ENCODE assay signal across 20 cellular contexts in genomic region chr4:122010610-122011009, GRCh38. TPM values are rescaled to one million over a fixed set of nuclear protein-coding genes. Genes with fewer than 3 reads are reported as not detected.
DNase-seq lines count a peak whose midpoint lies in the region; ATAC-seq and TF ChIP-seq lines count a peak whose summit lies in the region.
"Had no signal": no experiment of that assay in that cellular context is flagged by ENCODE, and none has a peak within 500 bp of the region (broad histone marks: within the 10 kb centered on the region; RNA-seq: fewer than 3 reads in every experiment).

No MANE protein-coding gene starts in this region.

- intact Hi-C loops in IMR-90 (cut with micrococcal nuclease), result no loop called here

- WGBS in IMR-90 (ENCODE audit: extremely low coverage in 2 of 2, insufficient read length in 1 of 2), 2 experiments, result no CpG with 5 or more reads among the region's 3 CpGs

- no peak overlapping the region for H2AFZ ChIP-seq in IMR-90 (replicated peaks; ENCODE audit: low read length, poor library complexity)
- H2AFZ ChIP-seq: parathyroid adenoma had no signal

- no peak for TF ChIP-seq RAD21 in IMR-90 (IDR thresholded peaks at IDR 0.05; ENCODE audit: low read length)

- H4K20me1 ChIP-seq in IMR-90 (ENCODE audit: insufficient read depth, low read length), result no peaks in the 10 kb centered on the region

- H3K79me1 ChIP-seq in IMR-90 (ENCODE audit: low read depth in 1 of 2, low read length in 2 of 2), result no peaks in the 10 kb centered on the region; a peak in 1 of 4 replicates

- H3K9me3 Mint-ChIP-seq in activated T-helper 17 cell treated with anti-CD3 and anti-CD28 coated beads, Interleukin-2, amount 50 U/mL, for 72 hours, result no peaks in the 10 kb centered on the region
- no peaks in the 10 kb centered on the region for H3K9me3 Mint-ChIP-seq in T-cell
- H3K9me3 Mint-ChIP-seq: activated T-helper 2 cell treated with anti-CD3 and anti-CD28 coated beads, Interferon-gamma antibody, Interleukin-2, Interleukin-4, amounts not matched to agents 10 μg/mL and 5 μg/mL and 100 μg/mL, durations not matched to agents 14 hours and 24 hours and 36 hours had no signal

- no peaks in the 10 kb centered on the region for H3K36me3 ChIP-seq in IMR-90 (ENCODE audit: control insufficient read depth, insufficient read depth, low read length)
- H3K36me3 ChIP-seq: vagina had no signal

- H2AK5ac ChIP-seq in IMR-90 (ENCODE audit: low read depth, low read length), result no peak overlapping the region; the same call in 1 of the 2 replicates

- POLR2A ChIA-PET in IMR-90 (lab: Charles Lee; ENCODE audit: unreplicated experiment), result no interaction called here
- POLR2A ChIA-PET in T-cell (lab: Charles Lee), result no interaction called here

- H2BK120ac ChIP-seq in IMR-90 (ENCODE audit: low read depth, low read length), result peak overlapping the region; percentile 91

- no peaks in the 10 kb centered on the region for H3K27me3 ChIP-seq in IMR-90 (ENCODE audit: control insufficient read depth, insufficient read depth, low read length)
- H3K27me3 ChIP-seq: vagina had no signal

- peak overlapping the region; percentile 91; the same call in 1 of the 2 replicates for H3K18ac ChIP-seq in IMR-90 (ENCODE audit: low read depth, low read length)

- peak overlapping the region; percentile 89 for H2BK5ac ChIP-seq in IMR-90 (ENCODE audit: low read depth, low read length, poor library complexity, severe bottlenecking)

- peak overlapping the region; percentile 7; the same call in 1 of the 2 replicates for H4K91ac ChIP-seq in IMR-90 (ENCODE audit: insufficient read depth, low read depth, low read length)

- peak overlapping the region; percentile 92; the same call in 1 of the 2 replicates for H3K4ac ChIP-seq in IMR-90 (ENCODE audit: low read depth, low read length)

- H3K14ac ChIP-seq in IMR-90 (replicated peaks; ENCODE audit: low read depth, low read length), result no peak overlapping the region

- H2BK15ac ChIP-seq in IMR-90 (ENCODE audit: low read depth, low read length), result peak overlapping the region; percentile 48; the same call in 2 of the 3 replicates

- no peak overlapping the region for H3K4me3 Mint-ChIP-seq in activated T-helper 17 cell treated with anti-CD3 and anti-CD28 coated beads, Interleukin-2, amount 50 U/mL, for 72 hours
- H3K4me3 Mint-ChIP-seq in T-cell, result no peak overlapping the region

- H2BK20ac ChIP-seq in IMR-90 (ENCODE audit: low read depth, low read length), result peak overlapping the region; percentile 86

- H3K23ac ChIP-seq in IMR-90 (ENCODE audit: low read depth, low read length), result no peak overlapping the region

- H3K9me1 ChIP-seq in IMR-90 (ENCODE audit: insufficient read depth, low read length), result peaks cover 9% of the 10 kb centered on the region

- no peak for TF ChIP-seq CTCF in IMR-90 (conservative IDR thresholded peaks at IDR 0.05; ENCODE audit: low read depth, low read length)

- no peak overlapping the region for H3K9ac ChIP-seq in IMR-90 (ENCODE audit: low read depth, low read length)
- H3K9ac ChIP-seq: parathyroid adenoma had no signal

- H3K4me1 Mint-ChIP-seq in activated T-helper 17 cell treated with anti-CD3 and anti-CD28 coated beads, Interleukin-2, amount 50 U/mL, for 72 hours, result peaks cover 4% of the 10 kb centered on the region
- H3K4me1 Mint-ChIP-seq in T-cell, result peaks cover 0 to 3% (median 1%) of the 10 kb centered on the region in 3 donors

- H3K4me2 ChIP-seq in IMR-90 (ENCODE audit: low read depth, low read length), result peak overlapping the region; percentile 66; the same call in 1 of the 2 replicates

- H2AK9ac ChIP-seq in IMR-90 (replicated peaks; ENCODE audit: low read depth, low read length, poor library complexity), result no peak overlapping the region

- H3K36me3 Mint-ChIP-seq in activated T-helper 17 cell treated with anti-CD3 and anti-CD28 coated beads, Interleukin-2, amount 50 U/mL, for 72 hours (ENCODE audit: low read depth), result no peaks in the 10 kb centered on the region
- H3K36me3 Mint-ChIP-seq in T-cell, result no peaks in the 10 kb centered on the region

- no peak for TF ChIP-seq POLR2A in IMR-90 (IDR thresholded peaks at IDR 0.05; ENCODE audit: low read depth, low read length)

- no peak overlapping the region for H3K27ac Mint-ChIP-seq in activated T-helper 17 cell treated with anti-CD3 and anti-CD28 coated beads, Interleukin-2, amount 50 U/mL, for 72 hours
- H3K27ac Mint-ChIP-seq in T-cell, result no peak overlapping the region
- H3K27ac Mint-ChIP-seq: activated T-helper 2 cell treated with anti-CD3 and anti-CD28 coated beads, Interferon-gamma antibody, Interleukin-2, Interleukin-4, amounts not matched to agents 10 μg/mL and 5 μg/mL and 100 μg/mL, durations not matched to agents 14 hours and 24 hours and 36 hours had no signal

- ATAC-seq in IMR-90 (ENCODE audit: low read depth), result peak; percentile 78
- no peak for ATAC-seq in activated T-helper 17 cell treated with anti-CD3 and anti-CD28 coated beads, Interleukin-2, amount 50 U/mL, for 72 hours (replicated peaks)
- ATAC-seq in GM21737 (IDR thresholded peaks at IDR 0.05; ENCODE audit: unreplicated experiment), result no peak
- ATAC-seq in T-cell (replicated peaks in 1 of 4), result no peak
- ATAC-seq: GM12878 had no signal

- no peak overlapping the region; the same call in 1 of the 2 replicates for H3K56ac ChIP-seq in IMR-90 (ENCODE audit: extremely low read depth, insufficient read depth, low read length)

- CTCF ChIA-PET in IMR-90 (lab: Yijun Ruan, JAX) (no interaction called here), T-cell (lab: Charles Lee) (interaction anchor here in 1 of 2 donors (0.6 kb wide), 1 partner anchor 1958 kb away, joined by 3 read pairs; no protein-coding TSS in a partner anchor)

- no TSS peak for BruUV-seq in IMR-90 (replicated peaks; lab: Mats Ljungman, UMichigan)

- H3K27me3 Mint-ChIP-seq in activated T-helper 17 cell treated with anti-CD3 and anti-CD28 coated beads, Interleukin-2, amount 50 U/mL, for 72 hours, result peaks cover 9% of the 10 kb centered on the region
- peaks cover 15 to 18% of the 10 kb centered on the region in 2 donors for H3K27me3 Mint-ChIP-seq in T-cell

- in situ Hi-C loops in IMR-90 (cut with MboI; ENCODE audit: low sequenced_read_pairs), result no loop called here

- no peak overlapping the region for H3K4me3 ChIP-seq in IMR-90 (ENCODE audit: insufficient read depth, low read depth, low read length)
- H3K4me3 ChIP-seq: GM12878, skin epidermis, vagina had no signal

- dilution Hi-C loops in IMR-90 (cut with HindIII; ENCODE audit: low sequenced_read_pairs, unreplicated experiment), result no loop called here

- 0 out of 4 replicates have a peak overlapping the region, but pooled peaks of 1 of the 2 experiments have one; percentile 48 for H4K8ac ChIP-seq in IMR-90 (ENCODE audit: low read depth in 2 of 2, low read length in 2 of 2)

- H3K27ac ChIP-seq in IMR-90 (ENCODE audit: insufficient read depth, low read length), result no peak overlapping the region
- H3K27ac ChIP-seq: HL-60, parathyroid adenoma, skin epidermis, vagina had no signal

- H3K4me1 ChIP-seq in IMR-90 (ENCODE audit: control insufficient read depth, insufficient read depth, low read length), result peaks cover 21% of the 10 kb centered on the region
- H3K4me1 ChIP-seq: parathyroid adenoma, vagina had no signal

- H4K5ac ChIP-seq in IMR-90 (ENCODE audit: low read depth, low read length), result no peak overlapping the region

- DNase-seq in DMS53 treated with DMSO at 0.1 percent for 48 hours (lab: John Stamatoyannopoulos, UW; ENCODE audit: unreplicated experiment) (peak; percentile 17), IMR-90 (peak; percentile 95), astrocyte of the hippocampus (ENCODE audit: low read depth, low spot score) (peak; percentile 34), iris pigment epithelial cell (ENCODE audit: low read depth) (peak; percentile 88), T-cell (no peak), NCI-H510A (lab: John Stamatoyannopoulos, UW) (no peak)
- DNase-seq: GDM1; KG1; NCI-H1092 treated with DMSO at 0.1 percent for 48 hours; NCI-H2171 treated with DMSO at 0.1 percent for 48 hours; Right ventricle myocardium superior; stimulated activated CD4-positive, alpha-beta T cell treated with anti-CD3 and anti-CD28 coated beads, Interleukin-4, amount 100 ng/mL, for 1 hour had no signal

- no peaks in the 10 kb centered on the region for H3K9me3 ChIP-seq in IMR-90 (ENCODE audit: control insufficient read depth, insufficient read depth, low read length)
- H3K9me3 ChIP-seq: vagina had no signal

TF ChIP-seq in IMR-90, 13 proteins besides CTCF, POLR2A, EP300 and RAD21 (continues in another document):
- peak; percentile 91 for TF ChIP-seq FOS (IDR thresholded peaks at IDR 0.05; ENCODE audit: low read depth, low read length)
- TF ChIP-seq MXI1 (IDR thresholded peaks at IDR 0.05; ENCODE audit: borderline replicate concordance, low read depth, low read length), result no peak
- TF ChIP-seq RCOR1 (IDR thresholded peaks at IDR 0.05; ENCODE audit: insufficient replicate concordance, low read length), result no peak
- TF ChIP-seq, protein P1, sequence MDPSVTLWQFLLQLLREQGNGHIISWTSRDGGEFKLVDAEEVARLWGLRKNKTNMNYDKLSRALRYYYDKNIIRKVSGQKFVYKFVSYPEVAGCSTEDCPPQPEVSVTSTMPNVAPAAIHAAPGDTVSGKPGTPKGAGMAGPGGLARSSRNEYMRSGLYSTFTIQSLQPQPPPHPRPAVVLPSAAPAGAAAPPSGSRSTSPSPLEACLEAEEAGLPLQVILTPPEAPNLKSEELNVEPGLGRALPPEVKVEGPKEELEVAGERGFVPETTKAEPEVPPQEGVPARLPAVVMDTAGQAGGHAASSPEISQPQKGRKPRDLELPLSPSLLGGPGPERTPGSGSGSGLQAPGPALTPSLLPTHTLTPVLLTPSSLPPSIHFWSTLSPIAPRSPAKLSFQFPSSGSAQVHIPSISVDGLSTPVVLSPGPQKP (IDR thresholded peaks at IDR 0.05; ENCODE audit: borderline replicate concordance, low read depth, low read length), result no peak
- no peak for TF ChIP-seq MAZ (IDR thresholded peaks at IDR 0.05; ENCODE audit: borderline replicate concordance, low read depth, low read length)
- TF ChIP-seq NFE2L2 (IDR thresholded peaks at IDR 0.05; ENCODE audit: low read depth, low read length), result no peak
- TF ChIP-seq CHD1 (IDR thresholded peaks at IDR 0.05; ENCODE audit: low read depth, low read length), result no peak
- TF ChIP-seq BHLHE40 (IDR thresholded peaks at IDR 0.05; ENCODE audit: low read depth, low read length), result peak; percentile 64
- TF ChIP-seq SMC3 (IDR thresholded peaks at IDR 0.05; ENCODE audit: low read depth, low read length), result no peak

RNA-seq across cellular contexts. Expression of gene TRPC3, which starts 58.8 kb away (rescaled TPM):
- total RNA-seq in IMR-90 (2012; rRNA removed) (2.5 and 2.7 TPM in 2 replicates), T-cell (under 1 TPM in 4 of 5 donors, not detected in 1; 0.18 to 0.59 (median 0.33) TPM)
- 1.1 and 1.2 TPM in 2 replicates for polyA plus RNA-seq in IMR-90 (2012; rRNA removed)
- polyA plus RNA-seq in IMR-90 (2012; cell fraction: cytosol; rRNA removed), result 0.51 and 0.80 TPM in 2 replicates
- 2.0 and 2.3 TPM in 2 replicates for polyA plus RNA-seq in IMR-90 (2012; cell fraction: nucleus; rRNA removed; ENCODE audit: low replicate concordance)
- under 1 TPM; 0.53 to 0.95 TPM for total RNA-seq in activated T-helper 17 cell treated with anti-CD3 and anti-CD28 coated beads, Interleukin-2, amount 50 U/mL, for 72 hours
- total RNA-seq: GM12878 had no signal
- polyA plus RNA-seq: GM12878 had no signal

Comparison
In these comparisons a context has a peak if more than half of its experiments do, and no peak if none do; other contexts are left out.
1. DNase-seq: peak in DMS53 treated with DMSO at 0.1 percent for 48 hours (single experiment), IMR-90 (single experiment), astrocyte of the hippocampus (single experiment) and iris pigment epithelial cell (single experiment); none in T-cell (0 of 34) and NCI-H510A (single experiment).